Comparison of ENCODE assay signal across 9 cellular contexts in genomic region chr6:26553264-26553738, GRCh38. TPM values are rescaled to one million over a fixed set of nuclear protein-coding genes. Genes with fewer than 3 reads are reported as not detected.
DNase-seq lines count a peak whose midpoint lies in the region; FAIRE-seq and TF ChIP-seq lines count a peak whose summit lies in the region.
"Had no signal": no experiment of that assay in that cellular context is flagged by ENCODE, and none has a peak within 500 bp of the region (broad histone marks: within the 10 kb centered on the region; RNA-seq: fewer than 3 reads in every experiment).

No MANE protein-coding gene starts in this region.

- H3F3A ChIP-seq in SU-DHL-6 (ENCODE audit: insufficient read depth): peaks cover 43% of the 10 kb centered on the region

- peak overlapping the region; percentile 86 for H3K4me2 ChIP-seq in SU-DHL-6 (ENCODE audit: low read depth, low read length, poor library complexity, severe bottlenecking)

- WGBS in adrenal gland, 4 donors: 0 to 2% (median 1%) methylated on average over 14 of the region's 14 CpGs

- H3K9me3 ChIP-seq in SU-DHL-6 (ENCODE audit: insufficient read depth, low read length): no peaks in the 10 kb centered on the region
- no peaks in the 10 kb centered on the region for H3K9me3 ChIP-seq in adrenal gland (replicated peaks in 1 of 3)
- no peaks in the 10 kb centered on the region for H3K9me3 ChIP-seq in vagina

- H4K20me1 ChIP-seq in SU-DHL-6 (ENCODE audit: low read depth, low read length): no peaks in the 10 kb centered on the region

- TF ChIP-seq CTCF in SU-DHL-6 (IDR thresholded peaks at IDR 0.05; ENCODE audit: insufficient read depth, low read length, poor library complexity, severe bottlenecking): no peak
- no peak for TF ChIP-seq CTCF in adrenal gland (IDR thresholded peaks at IDR 0.05)
- no peak for TF ChIP-seq CTCF in vagina (IDR thresholded peaks at IDR 0.05)

- peak; percentile 30 for DNase-seq in DMS153 (lab: John Stamatoyannopoulos, UW)
- DNase-seq in H54 (ENCODE audit: insufficient read length, low spot score): no peak
- DNase-seq in NCI-H1105 treated with DMSO at 0.1 percent for 48 hours (lab: John Stamatoyannopoulos, UW): peak; percentile 88
- DNase-seq in adrenal gland: peak; percentile 60 to 91 (median 67)
- DNase-seq in hepatic stellate cell (ENCODE audit: low spot score): peak; percentile 42
- DNase-seq in vagina (ENCODE audit: extremely low spot score in 2 of 2): no peak

- H3K36me3 ChIP-seq in SU-DHL-6 (ENCODE audit: low read length): no peaks in the 10 kb centered on the region
- H3K36me3 ChIP-seq in adrenal gland (replicated peaks in 1 of 2): no peaks in the 10 kb centered on the region
- no peaks in the 10 kb centered on the region for H3K36me3 ChIP-seq in rectal smooth muscle tissue (ENCODE audit: control insufficient read depth, insufficient read depth, low read length)
- no peaks in the 10 kb centered on the region for H3K36me3 ChIP-seq in vagina

- no peaks in the 10 kb centered on the region for H3K27me3 ChIP-seq in SU-DHL-6 (ENCODE audit: low read length)
- H3K27me3 ChIP-seq in adrenal gland: no peaks in the 10 kb centered on the region
- H3K27me3 ChIP-seq in rectal smooth muscle tissue (ENCODE audit: control insufficient read depth, insufficient read depth, low read length): no peaks in the 10 kb centered on the region
- no peaks in the 10 kb centered on the region for H3K27me3 ChIP-seq in vagina

- no peaks in the 10 kb centered on the region for H3K9me2 ChIP-seq in SU-DHL-6 (replicated peaks; ENCODE audit: insufficient read depth, low read length)

- peak; percentile 72 for FAIRE-seq in H54 (lab: Jason Lieb, UNC)

- peak overlapping the region; percentile 6; the same call in 1 of the 2 replicates for H3K27ac ChIP-seq in SU-DHL-6 (ENCODE audit: low read depth, low read length)
- H3K27ac ChIP-seq in adrenal gland: peak overlapping the region in 4 of 5 donors; percentile 59 to 75 (median 72)
- peak overlapping the region; percentile 51 for H3K27ac ChIP-seq in rectal smooth muscle tissue (ENCODE audit: low read depth, low read length)
- H3K27ac ChIP-seq in vagina: peak overlapping the region; percentile 91

- intact Hi-C loops in adrenal gland (cut with DNase I): loop anchor here in 1 of 2 donors (10.0 kb wide), 1 partner anchor 238 kb away; no protein-coding TSS in a partner anchor
- intact Hi-C loops in vagina (cut with DNase I): loop anchor here (5.0 to 10.0 kb wide), 2 partner anchors 241 to 1282 kb away; a partner anchor contains a TSS

- TF ChIP-seq POLR2A in H54 (IDR thresholded peaks at IDR 0.05; ENCODE audit: low read depth, low read length): no peak
- TF ChIP-seq POLR2A in adrenal gland (IDR thresholded peaks at IDR 0.05): no peak
- TF ChIP-seq POLR2A in vagina (IDR thresholded peaks at IDR 0.05): no peak

- H3K4me3 ChIP-seq in SU-DHL-6 (ENCODE audit: insufficient read depth, low read length, poor library complexity, severe bottlenecking): peak overlapping the region; percentile 66
- peak overlapping the region in 2 of 4 donors; percentile 18 to 49 for H3K4me3 ChIP-seq in adrenal gland
- peak overlapping the region; percentile 58 for H3K4me3 ChIP-seq in rectal smooth muscle tissue (ENCODE audit: low read length)
- peak overlapping the region; percentile 49 to 51 for H3K4me3 ChIP-seq in vagina

- H3K4me1 ChIP-seq in adrenal gland (replicated peaks in 1 of 2): peaks cover 3 to 13% of the 10 kb centered on the region in 2 donors
- H3K4me1 ChIP-seq in rectal smooth muscle tissue (ENCODE audit: control insufficient read depth, insufficient read depth, low read length): no peaks in the 10 kb centered on the region
- H3K4me1 ChIP-seq in vagina: peaks cover 7% of the 10 kb centered on the region

- peak overlapping the region; percentile 77 for H2AFZ ChIP-seq in SU-DHL-6 (ENCODE audit: low read depth, low read length, severe bottlenecking)

- H3K9ac ChIP-seq in SU-DHL-6 (ENCODE audit: low read length): peak overlapping the region; percentile 47
- no peak overlapping the region for H3K9ac ChIP-seq in rectal smooth muscle tissue (ENCODE audit: low read length)

- H3K79me2 ChIP-seq in SU-DHL-6 (ENCODE audit: insufficient read depth, low read length): no peaks in the 10 kb centered on the region

RNA-seq across cellular contexts. Expression of gene HMGN4, which starts 15.1 kb away (rescaled TPM):
- total RNA-seq in adrenal gland (10 to 100 TPM; 29.6 to 55.7 (median 46.2) TPM), vagina (58.4 TPM)
- polyA plus RNA-seq in adrenal gland: 10 to 100 TPM; 13.9 to 49.1 (median 21.6) TPM

RNA-seq across cellular contexts. Expression of gene ABT1, which starts 43.5 kb away (rescaled TPM):
- total RNA-seq in adrenal gland (10 to 100 TPM; 11.4 to 21.6 (median 12.4) TPM), vagina (24.8 TPM)
- 10 to 100 TPM in 1 of 3 donors, 1 to 10 TPM in 2; 7.3 to 10.1 (median 9.1) TPM for polyA plus RNA-seq in adrenal gland

RNA-seq across cellular contexts. Expression of gene BTN1A1, which starts 53.2 kb away (rescaled TPM):
- total RNA-seq in adrenal gland (not detected), vagina (not detected)
- not detected for polyA plus RNA-seq in adrenal gland
- total RNA-seq: T-helper 2 cell treated with Interferon-gamma antibody and Interleukin-4, amounts not matched to agents 100 ng/mL and 5 ng/mL, for 36 hours had no signal

Comparison
In these comparisons a context has a peak if more than half of its experiments do, and no peak if none do; other contexts are left out.
1. DNase-seq: peak in DMS153 (single experiment), NCI-H1105 treated with DMSO at 0.1 percent for 48 hours (single experiment), adrenal gland (7 of 7) and hepatic stellate cell (single experiment); none in H54 (single experiment) and vagina (0 of 2).
2. H3K27ac ChIP-seq: peak in every context shown above with its lines; median percentile 91 in vagina; 72 in adrenal gland; 51 in rectal smooth muscle tissue; 6 in SU-DHL-6.